Comparison of ENCODE assay signal across 10 cellular contexts in the genomic region with DNA sequence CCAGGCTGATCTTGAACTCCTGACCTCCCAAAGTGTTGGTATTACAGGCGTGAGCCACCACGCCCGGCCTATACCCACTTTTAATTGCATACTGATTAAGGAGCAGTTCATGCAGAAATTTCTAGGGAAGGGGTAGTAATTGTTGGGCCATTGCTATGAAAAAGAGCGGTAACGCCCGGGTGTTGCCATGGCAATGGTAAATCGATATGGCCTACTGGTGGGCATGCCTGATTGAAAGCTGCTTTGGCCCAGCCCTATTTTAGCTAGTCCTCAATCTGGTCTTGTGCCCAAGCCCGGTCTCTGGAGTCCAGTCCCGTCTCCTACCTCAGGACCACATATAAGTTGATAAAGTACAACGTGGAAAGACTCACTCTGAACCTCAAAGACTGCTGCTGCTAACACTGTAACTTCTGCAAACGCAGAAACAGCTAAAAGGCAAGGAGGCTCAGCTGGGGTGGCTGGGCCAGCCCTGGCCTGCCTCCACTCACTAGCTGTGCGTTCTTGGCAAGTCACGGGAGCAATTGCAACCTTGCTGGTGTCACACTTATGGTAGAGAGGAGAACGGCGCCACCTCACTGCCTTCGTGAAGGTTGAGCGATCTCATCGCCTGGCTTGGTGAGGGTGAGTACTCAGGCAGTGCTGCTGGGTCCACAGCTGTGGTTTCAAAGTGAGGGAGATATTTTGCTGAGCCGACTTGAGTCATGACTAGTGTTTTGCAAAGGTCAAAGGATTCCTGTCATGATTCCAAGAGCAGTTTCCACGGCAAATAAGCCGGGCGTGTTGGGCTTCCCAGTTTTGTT. TPM values are rescaled to one million over a fixed set of nuclear protein-coding genes. Genes with fewer than 3 reads are reported as not detected.
DNase-seq lines count a peak whose midpoint lies in the region; ATAC-seq, FAIRE-seq and TF ChIP-seq lines count a peak whose summit lies in the region.
"Had no signal": no experiment of that assay in that cellular context is flagged by ENCODE, and none has a peak within 500 bp of the region (broad histone marks: within the 10 kb centered on the region; RNA-seq: fewer than 3 reads in every experiment).

No MANE protein-coding gene starts in this region.

- H3K9me3 ChIP-seq in right cardiac atrium (ENCODE audit: control insufficient read depth, low read length) (no peaks in the 10 kb centered on the region), thyroid gland (no peaks in the 10 kb centered on the region)
- H3K9me3 ChIP-seq in CD8-positive, alpha-beta memory T cell (ENCODE audit: low read length) = no peaks in the 10 kb centered on the region
- no peaks in the 10 kb centered on the region for H3K9me3 ChIP-seq in CD8-positive, alpha-beta T cell (ENCODE audit: low read length)

- H3K4me1 ChIP-seq in right cardiac atrium (ENCODE audit: control insufficient read depth, insufficient read depth, low read length) (no peaks in the 10 kb centered on the region), thyroid gland (peaks cover 75 to 81% of the 10 kb centered on the region in 2 donors)
- H3K4me1 ChIP-seq in CD8-positive, alpha-beta memory T cell (ENCODE audit: insufficient read depth, low read length) = no peaks in the 10 kb centered on the region
- no peaks in the 10 kb centered on the region for H3K4me1 ChIP-seq in CD8-positive, alpha-beta T cell (ENCODE audit: insufficient read depth, low read length)

- H3K36me3 Mint-ChIP-seq in CD8-positive, alpha-beta memory T cell = no peaks in the 10 kb centered on the region
- no peaks in the 10 kb centered on the region for H3K36me3 Mint-ChIP-seq in stimulated activated naive B cell treated with anti-CD40 and anti-IgM and Interleukin-4, amounts not matched to agents 10 μg/mL and 1 μg/mL and 100 μg/mL, for 72 hours
- no peaks in the 10 kb centered on the region for H3K36me3 Mint-ChIP-seq in CD8-positive, alpha-beta T cell

- CTCF ChIA-PET in CD8-positive, alpha-beta memory T cell (lab: Charles Lee) = no interaction called here
- CTCF ChIA-PET in CD8-positive, alpha-beta T cell (lab: Charles Lee) = no interaction called here

- no peak overlapping the region for H3K27ac Mint-ChIP-seq in CD8-positive, alpha-beta memory T cell
- no peak overlapping the region for H3K27ac Mint-ChIP-seq in stimulated activated naive B cell treated with anti-CD40 and anti-IgM and Interleukin-4, amounts not matched to agents 10 μg/mL and 1 μg/mL and 100 μg/mL, for 72 hours
- H3K27ac Mint-ChIP-seq in CD8-positive, alpha-beta T cell = no peak overlapping the region

- intact Hi-C loops in right cardiac atrium (cut with DNase I) (no loop called here), thyroid gland (cut with DNase I) (no loop called here)
- intact Hi-C loops in CD8-positive, alpha-beta T cell (cut with DNase I, micrococcal nuclease) = no loop called here

- H3K4me3 ChIP-seq in right cardiac atrium (ENCODE audit: low read length) (no peak overlapping the region), thyroid gland (replicated peaks in 1 of 3) (no peak overlapping the region)
- H3K4me3 ChIP-seq in CD8-positive, alpha-beta memory T cell (ENCODE audit: low read length) = no peak overlapping the region
- no peak overlapping the region for H3K4me3 ChIP-seq in CD8-positive, alpha-beta T cell (ENCODE audit: low read depth, low read length)

- H3K9me3 Mint-ChIP-seq in CD8-positive, alpha-beta memory T cell = no peaks in the 10 kb centered on the region
- peaks cover 0 to 1% of the 10 kb centered on the region in 2 donors for H3K9me3 Mint-ChIP-seq in stimulated activated naive B cell treated with anti-CD40 and anti-IgM and Interleukin-4, amounts not matched to agents 10 μg/mL and 1 μg/mL and 100 μg/mL, for 72 hours
- no peaks in the 10 kb centered on the region for H3K9me3 Mint-ChIP-seq in CD8-positive, alpha-beta T cell
- H3K9me3 Mint-ChIP-seq: central memory CD8-positive, alpha-beta T cell had no signal

- no peak for FAIRE-seq in GM12892 (lab: Jason Lieb, UNC)

- DNase-seq in HuH-7 (ENCODE audit: low spot score) = peak; percentile 41
- peak in 2 of 3 donors; percentile 56 to 71 for DNase-seq in right cardiac atrium
- DNase-seq in thyroid gland = peak; percentile 97
- DNase-seq in GM12892 (ENCODE audit: insufficient read length) = no peak
- no peak for DNase-seq in CD8-positive, alpha-beta memory T cell
- DNase-seq in stimulated activated naive B cell treated with anti-CD40 and anti-IgM and Interleukin-4, amounts not matched to agents 10 μg/mL and 1 μg/mL and 100 μg/mL, for 72 hours = no peak
- DNase-seq in CD8-positive, alpha-beta T cell = no peak
- DNase-seq: stimulated activated CD4-positive, alpha-beta T cell treated with anti-CD3 and anti-CD28 coated beads, Interleukin-15, amount 100 ng/mL, for 24 hours had no signal

- no peaks in the 10 kb centered on the region for H3K36me3 ChIP-seq in thyroid gland
- H3K36me3 ChIP-seq in CD8-positive, alpha-beta memory T cell (ENCODE audit: insufficient read depth, low read length) = no peaks in the 10 kb centered on the region
- H3K36me3 ChIP-seq in CD8-positive, alpha-beta T cell (ENCODE audit: insufficient read depth, low read length) = no peaks in the 10 kb centered on the region

- 60% methylated on average over 22 of the region's 22 CpGs for WGBS in right cardiac atrium
- 37 to 47% methylated on average over 18 to 22 of the region's 22 CpGs for WGBS in thyroid gland, 2 donors

- ATAC-seq in right cardiac atrium = peak; percentile 63 to 78
- ATAC-seq in stimulated activated naive B cell treated with anti-CD40 and anti-IgM and Interleukin-4, amounts not matched to agents 10 μg/mL and 1 μg/mL and 100 μg/mL, for 72 hours (replicated peaks) = no peak
- ATAC-seq in CD8-positive, alpha-beta T cell = no peak

- peak overlapping the region; percentile 21; the same call in 1 of the 2 replicates for H3K27ac ChIP-seq in VCaP
- no peak overlapping the region for H3K27ac ChIP-seq in right cardiac atrium (ENCODE audit: low read length)
- H3K27ac ChIP-seq in thyroid gland = peak overlapping the region; percentile 65 to 88 (median 67)
- no peak overlapping the region for H3K27ac ChIP-seq in CD8-positive, alpha-beta memory T cell (ENCODE audit: low read depth, low read length)
- H3K27ac ChIP-seq in CD8-positive, alpha-beta T cell (ENCODE audit: low read depth, low read length) = no peak overlapping the region

- H3K27me3 Mint-ChIP-seq in CD8-positive, alpha-beta memory T cell = peaks cover 10 to 31% of the 10 kb centered on the region in 2 donors
- peaks cover 10 to 24% of the 10 kb centered on the region in 2 donors for H3K27me3 Mint-ChIP-seq in stimulated activated naive B cell treated with anti-CD40 and anti-IgM and Interleukin-4, amounts not matched to agents 10 μg/mL and 1 μg/mL and 100 μg/mL, for 72 hours
- H3K27me3 Mint-ChIP-seq in CD8-positive, alpha-beta T cell (ENCODE audit: low read depth) = peaks cover 23% of the 10 kb centered on the region

- H3K4me3 Mint-ChIP-seq in CD8-positive, alpha-beta memory T cell = no peak overlapping the region
- no peak overlapping the region for H3K4me3 Mint-ChIP-seq in stimulated activated naive B cell treated with anti-CD40 and anti-IgM and Interleukin-4, amounts not matched to agents 10 μg/mL and 1 μg/mL and 100 μg/mL, for 72 hours
- no peak overlapping the region for H3K4me3 Mint-ChIP-seq in CD8-positive, alpha-beta T cell
- H3K4me3 Mint-ChIP-seq: central memory CD8-positive, alpha-beta T cell had no signal

- TF ChIP-seq POLR2A in thyroid gland (IDR thresholded peaks at IDR 0.05) (peak in 1 of 2 donors; percentile 37), GM12892 (IDR thresholded peaks at IDR 0.05; ENCODE audit: low read depth, low read length) (no peak)

- H3K4me1 Mint-ChIP-seq in CD8-positive, alpha-beta memory T cell = no peaks in the 10 kb centered on the region
- H3K4me1 Mint-ChIP-seq in stimulated activated naive B cell treated with anti-CD40 and anti-IgM and Interleukin-4, amounts not matched to agents 10 μg/mL and 1 μg/mL and 100 μg/mL, for 72 hours = no peaks in the 10 kb centered on the region
- H3K4me1 Mint-ChIP-seq in CD8-positive, alpha-beta T cell (ENCODE audit: low read depth) = no peaks in the 10 kb centered on the region
- H3K4me1 Mint-ChIP-seq: central memory CD8-positive, alpha-beta T cell had no signal

- TF ChIP-seq CTCF in VCaP (conservative IDR thresholded peaks at IDR 0.05) (no peak), thyroid gland (IDR thresholded peaks at IDR 0.05) (no peak)
- no peak for TF ChIP-seq CTCF in CD8-positive, alpha-beta T cell (IDR thresholded peaks at IDR 0.05)

- POLR2A ChIA-PET in CD8-positive, alpha-beta memory T cell (lab: Charles Lee) = no interaction called here
- POLR2A ChIA-PET in CD8-positive, alpha-beta T cell (lab: Charles Lee) = no interaction called here

- H3K27me3 ChIP-seq in right cardiac atrium (ENCODE audit: control insufficient read depth, insufficient read depth) (no peaks in the 10 kb centered on the region), thyroid gland (no peaks in the 10 kb centered on the region)
- no peaks in the 10 kb centered on the region for H3K27me3 ChIP-seq in CD8-positive, alpha-beta memory T cell (ENCODE audit: insufficient read depth, low read length, poor library complexity, severe bottlenecking)
- H3K27me3 ChIP-seq in CD8-positive, alpha-beta T cell (ENCODE audit: insufficient read depth, low read length) = no peaks in the 10 kb centered on the region

RNA-seq across cellular contexts. Expression of a gene that starts 57.0 kb away (rescaled TPM):
- total RNA-seq in right cardiac atrium (10 to 100 TPM; 28.2 to 36.8 (median 32.5) TPM), thyroid gland (10 to 100 TPM; 13.4 to 21.9 (median 17.5) TPM)
- polyA plus RNA-seq in right cardiac atrium = 30.9 TPM
- 36.3 TPM for polyA plus RNA-seq in GM12892 (2012; ENCODE audit: missing spikeins)
- 10 to 100 TPM; 94.0 to 94.5 TPM for total RNA-seq in CD8-positive, alpha-beta memory T cell
- 54.8 TPM for polyA plus RNA-seq in CD8-positive, alpha-beta memory T cell
- total RNA-seq in CD8-positive, alpha-beta T cell = 10 to 100 TPM; 61.1 to 61.5 TPM

Comparison
In these comparisons a context has a peak if more than half of its experiments do, and no peak if none do; other contexts are left out.
1. DNase-seq: peak in HuH-7 (single experiment), right cardiac atrium (2 of 3) and thyroid gland (2 of 2); none in GM12892 (single experiment), CD8-positive, alpha-beta memory T cell (0 of 5), stimulated activated naive B cell treated with anti-CD40 and anti-IgM and Interleukin-4, amounts not matched to agents 10 μg/mL and 1 μg/mL and 100 μg/mL, for 72 hours (single experiment) and CD8-positive, alpha-beta T cell (0 of 7).
2. H3K27ac ChIP-seq: peak in VCaP (single experiment) and thyroid gland (3 of 3); none in right cardiac atrium (single experiment), CD8-positive, alpha-beta memory T cell (single experiment) and CD8-positive, alpha-beta T cell (single experiment).
3. ATAC-seq: peak in right cardiac atrium (2 of 2); none in stimulated activated naive B cell treated with anti-CD40 and anti-IgM and Interleukin-4, amounts not matched to agents 10 μg/mL and 1 μg/mL and 100 μg/mL, for 72 hours (0 of 2) and CD8-positive, alpha-beta T cell (single experiment).